In the genomic region with DNA sequence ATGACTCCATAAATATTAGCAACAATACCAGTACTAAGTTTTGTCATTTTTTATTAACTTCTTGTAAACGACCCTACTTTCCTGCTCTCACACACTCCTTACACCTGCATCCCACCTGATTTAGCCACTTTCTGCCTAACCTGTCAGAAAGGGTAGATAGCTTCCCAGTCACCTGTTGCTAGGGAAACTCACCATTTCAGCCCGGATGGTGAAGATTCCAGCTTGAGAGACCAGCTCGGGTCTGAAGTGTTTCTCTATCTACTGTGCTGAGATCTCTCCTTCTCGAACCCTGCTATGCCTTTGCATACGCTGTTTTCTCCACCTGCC, we compare ENCODE assay signal across 8 cellular contexts. TPM values are rescaled to one million over a fixed set of nuclear protein-coding genes. Genes with fewer than 3 reads are reported as not detected.
A peak's percentile ranks its signal among the peaks of the same experiment; 100 is the strongest.
DNase-seq lines count a peak whose midpoint lies in the region; ATAC-seq lines count a peak whose summit lies in the region.

Gene PARVG (plus strand): TSS at position 220 of the 327 bp plus-strand sequence. CDS start 2,405 bp downstream, outside the sequence.

- H3K4me1 Mint-ChIP-seq in activated naive CD4-positive, alpha-beta T cell treated with anti-CD3 and anti-CD28 coated beads for 36 hours (ENCODE audit: low read depth) = peaks cover 15% of the 10 kb centered on the region

- DNase-seq in DMS 273 (lab: John Stamatoyannopoulos, UW; ENCODE audit: unreplicated experiment) = peak; percentile 45
- DNase-seq in DMS 273 treated with DMSO at 0.1 percent for 48 hours (lab: John Stamatoyannopoulos, UW) = no peak
- peak; percentile 61 for DNase-seq in KG1 (lab: John Stamatoyannopoulos, UW)
- peak; percentile 64 for DNase-seq in activated naive CD4-positive, alpha-beta T cell treated with anti-CD3 and anti-CD28 coated beads for 36 hours
- DNase-seq in COLO668 (lab: John Stamatoyannopoulos, UW; ENCODE audit: unreplicated experiment) = no peak
- DNase-seq in anterior cingulate cortex (lab: John Stamatoyannopoulos, UW) = no peak

- H3K9me3 ChIP-seq in mononuclear cell (ENCODE audit: low read depth, low read length) = no peaks in the 10 kb centered on the region

- H3K27ac Mint-ChIP-seq in activated naive CD4-positive, alpha-beta T cell treated with anti-CD3 and anti-CD28 coated beads for 36 hours = peak within 1 kb of the TSS; percentile 95

- H3K27me3 Mint-ChIP-seq in activated naive CD4-positive, alpha-beta T cell treated with anti-CD3 and anti-CD28 coated beads for 36 hours (ENCODE audit: low read depth) = no peaks in the 10 kb centered on the region

- CTCF ChIA-PET in activated naive CD4-positive, alpha-beta T cell treated with anti-CD3 and anti-CD28 coated beads for 36 hours (lab: Charles Lee) = interaction anchor here (1.0 to 2.1 kb wide), 2 partner anchors 188 to 445 kb away, joined by 3 to 8 read pairs; no protein-coding TSS in a partner anchor

- intact Hi-C loops in activated naive CD4-positive, alpha-beta T cell treated with anti-CD3 and anti-CD28 coated beads for 36 hours (cut with micrococcal nuclease) = loop anchor here (5.0 to 10.0 kb wide), 4 partner anchors 153 to 442 kb away; no protein-coding TSS in a partner anchor

- ATAC-seq in GM18861 (IDR thresholded peaks at IDR 0.05; ENCODE audit: unreplicated experiment) = no peak

- H3K4me3 ChIP-seq in mononuclear cell (ENCODE audit: low read length) = peak within 1 kb of the TSS; percentile 72

- H3K36me3 Mint-ChIP-seq in activated naive CD4-positive, alpha-beta T cell treated with anti-CD3 and anti-CD28 coated beads for 36 hours (ENCODE audit: low read depth) = peaks cover 7% of the 10 kb centered on the region

- no peaks in the 10 kb centered on the region for H3K9me3 Mint-ChIP-seq in activated naive CD4-positive, alpha-beta T cell treated with anti-CD3 and anti-CD28 coated beads for 36 hours

- no peaks in the 10 kb centered on the region for H3K27me3 ChIP-seq in mononuclear cell (ENCODE audit: insufficient read depth, low read length)

- peaks cover 35% of the 10 kb centered on the region for H3K4me1 ChIP-seq in mononuclear cell (ENCODE audit: insufficient read depth, low read length)

- H3K4me3 Mint-ChIP-seq in activated naive CD4-positive, alpha-beta T cell treated with anti-CD3 and anti-CD28 coated beads for 36 hours = peak within 1 kb of the TSS; percentile 92

RNA-seq across cellular contexts. Expression of gene PARVG, which starts in this region (rescaled TPM):
- 10 to 100 TPM; 64.6 to 67.8 TPM for total RNA-seq in activated naive CD4-positive, alpha-beta T cell treated with anti-CD3 and anti-CD28 coated beads for 36 hours
- 87.6 TPM for total RNA-seq in mononuclear cell

Comparison
In these comparisons a context has a peak if more than half of its experiments do, and no peak if none do; other contexts are left out.
1. DNase-seq: peak in DMS 273 (single experiment), KG1 (single experiment) and activated naive CD4-positive, alpha-beta T cell treated with anti-CD3 and anti-CD28 coated beads for 36 hours (single experiment); none in DMS 273 treated with DMSO at 0.1 percent for 48 hours (single experiment), COLO668 (single experiment) and anterior cingulate cortex (0 of 58).